In genomic region chr9:98108540-98109031, GRCh38 we compare ENCODE assay signal across 9 cellular contexts. TPM values are rescaled to one million over a fixed set of nuclear protein-coding genes. Genes with fewer than 3 reads are reported as not detected.
DNase-seq lines count a peak whose midpoint lies in the region; ATAC-seq, FAIRE-seq and TF ChIP-seq lines count a peak whose summit lies in the region.
"Had no signal": no experiment of that assay in that cellular context is flagged by ENCODE, and none has a peak within 500 bp of the region (broad histone marks: within the 10 kb centered on the region; RNA-seq: fewer than 3 reads in every experiment).

No MANE protein-coding gene starts in this region.

- CTCF ChIA-PET in HepG2 (lab: Yijun Ruan, JAX; ENCODE audit: low intra/inter-chr PET ratio, low total read pairs): no interaction called here

- TF ChIP-seq RAD21 in liver (IDR thresholded peaks at IDR 0.05) (no peak), HepG2 (CRISPR knock-in tag; IDR thresholded peaks at IDR 0.05) (no peak)

- TF ChIP-seq POLR2A in HepG2 (IDR thresholded peaks at IDR 0.05; ENCODE audit: insufficient read depth in 1 of 2, low read depth in 2 of 2, low read length in 2 of 2) (no peak), tibial nerve (IDR thresholded peaks at IDR 0.05) (no peak)

- TF ChIP-seq EP300 in HepG2 (IDR thresholded peaks at IDR 0.05; ENCODE audit: low read depth in 2 of 2, low read length in 2 of 2) (no peak), HepG2 (CRISPR knock-in tag; IDR thresholded peaks at IDR 0.05; ENCODE audit: borderline replicate concordance) (no peak), tibial nerve (IDR thresholded peaks at IDR 0.05) (no peak)

- H3K4me3 ChIP-seq in liver (ENCODE audit: low read depth in 1 of 3, low read length in 3 of 3): no peak overlapping the region
- H3K4me3 ChIP-seq in HepG2 (replicated peaks in 1 of 3; ENCODE audit: insufficient read depth in 1 of 3, low read depth in 2 of 3, low read length in 3 of 3): no peak overlapping the region
- H3K4me3 ChIP-seq in tibial nerve: no peak overlapping the region

- POLR2A ChIA-PET in HepG2 (lab: Yijun Ruan, JAX): interaction anchor here (1.1 kb wide), 1 partner anchor 10 kb away, joined by 5 read pairs; no protein-coding TSS in a partner anchor

- H3K27ac ChIP-seq in liver (ENCODE audit: low read depth in 1 of 2, low read length in 2 of 2): peak overlapping the region; percentile 12 to 70
- no peak overlapping the region for H3K27ac ChIP-seq in HepG2 (ENCODE audit: extremely low read length, insufficient read depth, low read length)
- peak overlapping the region in 3 of 4 donors; percentile 17 to 77 (median 37) for H3K27ac ChIP-seq in tibial nerve

- in situ Hi-C loops in HepG2 (cut with HindIII; ENCODE audit: extremely low pct_ligation_motif_present, low pct_unique_long_range_greater_than_20kb): no loop called here

- H3K4me2 ChIP-seq in HepG2 (ENCODE audit: low read depth, low read length): no peak overlapping the region

- DNase-seq in HepG2 (ENCODE audit: low spot score) (no peak), tibial nerve (ENCODE audit: low spot score in 2 of 2) (no peak), GM19238 (ENCODE audit: insufficient read length, low spot score) (no peak), DMS153 (lab: John Stamatoyannopoulos, UW) (no peak)
- peak; percentile 48 to 54 for DNase-seq in activated T-cell treated with anti-CD3 and anti-CD28 coated beads, Interleukin-2, amount 50 U/mL, for 48 hours
- no peak for DNase-seq in effector CD8-positive, alpha-beta T cell (lab: John Stamatoyannopoulos, UW)

- no peaks in the 10 kb centered on the region for H3K79me2 ChIP-seq in HepG2 (ENCODE audit: insufficient read depth, low read length)

- BruUV-seq in HepG2 (replicated peaks; lab: Mats Ljungman, UMichigan): no TSS peak

- H3K27me3 ChIP-seq in liver (ENCODE audit: control insufficient read depth in 4 of 4, insufficient read depth in 4 of 4, low read length in 3 of 4): no peaks in the 10 kb centered on the region
- H3K27me3 ChIP-seq in HepG2 (ENCODE audit: control insufficient read depth in 1 of 2, insufficient read depth in 2 of 2, low read length in 2 of 2): no peaks in the 10 kb centered on the region
- H3K27me3 ChIP-seq in tibial nerve: no peaks in the 10 kb centered on the region

- H3K36me3 ChIP-seq in liver (ENCODE audit: control insufficient read depth in 4 of 4, insufficient read depth in 3 of 4, low read depth in 1 of 4, low read length in 3 of 4) (peaks cover 0 to 3% (median under 1%) of the 10 kb centered on the region in 4 donors), HepG2 (replicated peaks in 1 of 2; ENCODE audit: control insufficient read depth in 1 of 2, insufficient read depth in 2 of 2, low read length in 2 of 2) (peaks cover 3 to 40% of the 10 kb centered on the region in 2 experiments; a peak in 4 of 5 replicates), tibial nerve (peaks cover 0 to 40% (median 0%) of the 10 kb centered on the region in 3 donors)

- WGBS in liver: 53% methylated on average over 5 of the region's 5 CpGs
- WGBS in HepG2 (ENCODE audit: low lambda C conversion rate): 92% methylated on average over 5 of the region's 5 CpGs
- 74 to 83% methylated on average over 5 of the region's 5 CpGs for WGBS in tibial nerve, 2 donors

- no peak for ATAC-seq in HepG2
- ATAC-seq in HG03103 (IDR thresholded peaks at IDR 0.05; ENCODE audit: low read depth, unreplicated experiment): peak; percentile 80

- no peak overlapping the region for H3K9ac ChIP-seq in liver (ENCODE audit: low read depth in 1 of 2, low read length in 2 of 2)
- no peak overlapping the region for H3K9ac ChIP-seq in HepG2 (ENCODE audit: insufficient read depth, low read depth, low read length)

- intact Hi-C loops in HepG2 (cut with micrococcal nuclease; ENCODE audit: unreplicated experiment): no loop called here

- TF ChIP-seq CTCF in liver (IDR thresholded peaks at IDR 0.05; ENCODE audit: low read depth, low read length, missing input control): no peak
- TF ChIP-seq CTCF in HepG2 (CRISPR knock-in tag; IDR thresholded peaks at IDR 0.05): no peak
- TF ChIP-seq CTCF in tibial nerve (IDR thresholded peaks at IDR 0.05): no peak

- no peaks in the 10 kb centered on the region for H4K20me1 ChIP-seq in HepG2 (ENCODE audit: insufficient read depth, low read length)

- no peak for FAIRE-seq in HepG2 (lab: Jason Lieb, UNC)
- FAIRE-seq: TTC549 had no signal

- H3K9me3 ChIP-seq in liver (ENCODE audit: control insufficient read depth in 4 of 4, low read length in 3 of 4): no peaks in the 10 kb centered on the region
- H3K9me3 ChIP-seq in HepG2 (ENCODE audit: low read length): no peaks in the 10 kb centered on the region
- H3K9me3 ChIP-seq in tibial nerve: peaks cover 0 to 12% (median 0%) of the 10 kb centered on the region in 4 donors

- peaks cover 4 to 19% (median 11%) of the 10 kb centered on the region in 4 donors for H3K4me1 ChIP-seq in liver (ENCODE audit: control insufficient read depth in 4 of 4, insufficient read depth in 4 of 4, low read length in 3 of 4)
- H3K4me1 ChIP-seq in HepG2 (ENCODE audit: insufficient read depth, low read length): no peaks in the 10 kb centered on the region
- peaks cover 0 to 31% (median 0%) of the 10 kb centered on the region in 4 donors for H3K4me1 ChIP-seq in tibial nerve

- no peak overlapping the region for H2AFZ ChIP-seq in HepG2 (ENCODE audit: low read length)

TF ChIP-seq in liver, 16 proteins besides CTCF, POLR2A, EP300 and RAD21:
- TF ChIP-seq EGR1 (IDR thresholded peaks at IDR 0.05; ENCODE audit: low read depth in 2 of 2): no peak

TF ChIP-seq in HepG2, 621 proteins besides CTCF, POLR2A, EP300 and RAD21:
- TF ChIP-seq ZMAT3 (CRISPR knock-in tag; conservative IDR thresholded peaks at IDR 0.05): no peak

RNA-seq across cellular contexts. Expression of gene TRIM14, which starts 10.4 kb away (rescaled TPM):
- 10 to 100 TPM; 15.2 to 19.9 TPM for total RNA-seq in liver
- polyA plus RNA-seq in liver: 10 to 100 TPM; 15.6 to 22.0 TPM
- total RNA-seq in HepG2 (2016; rRNA removed; fragmentation: Illumina TruSeq; extraction: Trizol): 13.0 and 13.8 TPM in 2 replicates
- total RNA-seq in HepG2 (2016; cell fraction: cytosol; rRNA removed; fragmentation: Illumina TruSeq; extraction: Trizol; ENCODE audit: low read depth): 2.3 TPM in 2 replicates
- 12.7 and 13.4 TPM in 2 replicates for total RNA-seq in HepG2 (2016; cell fraction: insoluble cytoplasmic fraction; rRNA removed; fragmentation: Illumina TruSeq; extraction: Trizol)
- total RNA-seq in HepG2 (2016; cell fraction: membrane; rRNA removed; fragmentation: Illumina TruSeq; extraction: Trizol): 10.0 and 10.5 TPM in 2 replicates
- 8.9 and 10.9 TPM in 2 replicates for total RNA-seq in HepG2 (2016; cell fraction: nucleus; rRNA removed; fragmentation: Illumina TruSeq; extraction: Trizol)
- 9.2 and 10.7 TPM in 2 replicates for polyA plus RNA-seq in HepG2 (2011; rRNA removed)
- polyA plus RNA-seq in HepG2 (2011; cell fraction: cytosol; rRNA removed): 9.6 and 10.5 TPM in 2 replicates
- 17.8 and 18.3 TPM in 2 replicates for polyA plus RNA-seq in HepG2 (2011; cell fraction: nucleus; rRNA removed)
- polyA plus RNA-seq in HepG2 (2012): 10.9 and 11.2 TPM in 2 replicates
- 2.3 and 2.5 TPM in 2 replicates for polyA plus RNA-seq in HepG2 (2016; cell fraction: cytosol; fragmentation: Illumina TruSeq; extraction: Trizol; ENCODE audit: low read depth)
- polyA plus RNA-seq in HepG2 (2016; cell fraction: insoluble cytoplasmic fraction; fragmentation: Illumina TruSeq; extraction: Trizol; ENCODE audit: low read depth): 20.7 and 23.4 TPM in 2 replicates
- polyA plus RNA-seq in HepG2 (2016; cell fraction: membrane; fragmentation: Illumina TruSeq; extraction: Trizol; ENCODE audit: low read depth): 10.0 and 10.7 TPM in 2 replicates
- 27.9 and 30.3 TPM in 2 replicates for polyA plus RNA-seq in HepG2 (2016; cell fraction: nucleus; fragmentation: Illumina TruSeq; extraction: Trizol; ENCODE audit: insufficient read depth, low read depth)
- polyA minus RNA-seq in HepG2 (2011; rRNA and poly(A)+ RNA removed; ENCODE audit: low replicate concordance): 11.5 and 20.5 TPM in 2 replicates
- 7.7 and 8.4 TPM in 2 replicates for polyA minus RNA-seq in HepG2 (2011; cell fraction: cytosol; rRNA and poly(A)+ RNA removed)
- 7.7 and 8.5 TPM in 2 replicates for polyA minus RNA-seq in HepG2 (2011; cell fraction: nucleus; rRNA and poly(A)+ RNA removed)
- total RNA-seq in tibial nerve: 10 to 100 TPM in 3 of 4 donors, 1 to 10 TPM in 1; 9.4 to 16.8 (median 10.1) TPM

RNA-seq across cellular contexts. Expression of gene NANS, which starts 52.1 kb away (rescaled TPM):
- total RNA-seq in liver (10 to 100 TPM; 23.4 to 55.4 TPM), HepG2 (2016; rRNA removed; fragmentation: Illumina TruSeq; extraction: Trizol) (203 and 266 TPM in 2 replicates), tibial nerve (10 to 100 TPM; 35.2 to 74.4 (median 44.6) TPM)
- polyA plus RNA-seq in liver (10 to 100 TPM; 33.4 to 52.2 TPM), HepG2 (2011; rRNA removed) (80.9 and 86.9 TPM in 2 replicates)
- 49.6 and 52.9 TPM in 2 replicates for total RNA-seq in HepG2 (2016; cell fraction: cytosol; rRNA removed; fragmentation: Illumina TruSeq; extraction: Trizol; ENCODE audit: low read depth)
- 208 and 294 TPM in 2 replicates for total RNA-seq in HepG2 (2016; cell fraction: insoluble cytoplasmic fraction; rRNA removed; fragmentation: Illumina TruSeq; extraction: Trizol)
- 63.3 and 63.6 TPM in 2 replicates for total RNA-seq in HepG2 (2016; cell fraction: membrane; rRNA removed; fragmentation: Illumina TruSeq; extraction: Trizol)
- total RNA-seq in HepG2 (2016; cell fraction: nucleus; rRNA removed; fragmentation: Illumina TruSeq; extraction: Trizol): 77.5 and 79.4 TPM in 2 replicates
- polyA plus RNA-seq in HepG2 (2011; cell fraction: cytosol; rRNA removed): 105 and 118 TPM in 2 replicates
- 34.7 and 37.4 TPM in 2 replicates for polyA plus RNA-seq in HepG2 (2011; cell fraction: nucleus; rRNA removed)
- polyA plus RNA-seq in HepG2 (2012): 84.8 and 103 TPM in 2 replicates
- 42.6 and 48.8 TPM in 2 replicates for polyA plus RNA-seq in HepG2 (2016; cell fraction: cytosol; fragmentation: Illumina TruSeq; extraction: Trizol; ENCODE audit: low read depth)
- 258 and 291 TPM in 2 replicates for polyA plus RNA-seq in HepG2 (2016; cell fraction: insoluble cytoplasmic fraction; fragmentation: Illumina TruSeq; extraction: Trizol; ENCODE audit: low read depth)
- 45.4 and 47.4 TPM in 2 replicates for polyA plus RNA-seq in HepG2 (2016; cell fraction: membrane; fragmentation: Illumina TruSeq; extraction: Trizol; ENCODE audit: low read depth)
- 98.0 and 99.6 TPM in 2 replicates for polyA plus RNA-seq in HepG2 (2016; cell fraction: nucleus; fragmentation: Illumina TruSeq; extraction: Trizol; ENCODE audit: insufficient read depth, low read depth)
- polyA minus RNA-seq in HepG2 (2011; rRNA and poly(A)+ RNA removed; ENCODE audit: low replicate concordance): 77.2 and 87.3 TPM in 2 replicates
- 32.7 and 40.5 TPM in 2 replicates for polyA minus RNA-seq in HepG2 (2011; cell fraction: cytosol; rRNA and poly(A)+ RNA removed)
- 42.8 and 50.6 TPM in 2 replicates for polyA minus RNA-seq in HepG2 (2011; cell fraction: nucleus; rRNA and poly(A)+ RNA removed)

Comparison
In these comparisons a context has a peak if more than half of its experiments do, and no peak if none do; other contexts are left out.
1. DNase-seq: peak in activated T-cell treated with anti-CD3 and anti-CD28 coated beads, Interleukin-2, amount 50 U/mL, for 48 hours (2 of 2); none in HepG2 (single experiment), tibial nerve (0 of 2), effector CD8-positive, alpha-beta T cell (single experiment), GM19238 (single experiment) and DMS153 (single experiment).